Comparison of ENCODE assay signal across 8 cellular contexts in genomic region chr3:39124876-39125836, GRCh38. TPM values are rescaled to one million over a fixed set of nuclear protein-coding genes. Genes with fewer than 3 reads are reported as not detected.
DNase-seq lines count a peak whose midpoint lies in the region; ATAC-seq, FAIRE-seq and TF ChIP-seq lines count a peak whose summit lies in the region.

No MANE protein-coding gene starts in this region.

- peaks cover 12% of the 10 kb centered on the region for H3K27me3 Mint-ChIP-seq in activated T-helper 2 cell treated with anti-CD3 and anti-CD28 coated beads, Interferon-gamma antibody, Interleukin-2, Interleukin-4, amounts not matched to agents 10 μg/mL and 5 μg/mL and 100 μg/mL, durations not matched to agents 14 hours and 24 hours and 36 hours (ENCODE audit: low read depth)

- H3K9me3 ChIP-seq in hepatocyte (ENCODE audit: low read depth) (no peaks in the 10 kb centered on the region), stomach (no peaks in the 10 kb centered on the region)

- intact Hi-C loops in stomach (cut with DNase I; ENCODE audit: low total_unique reads), result loop anchor here (5.0 kb wide), 2 partner anchors 67 to 167 kb away; partner anchors contain the start of gene XIRP1
- intact Hi-C loops in activated T-helper 2 cell treated with anti-CD3 and anti-CD28 coated beads, Interferon-gamma antibody, Interleukin-2, Interleukin-4, amounts not matched to agents 10 μg/mL and 5 μg/mL and 100 μg/mL, durations not matched to agents 14 hours and 24 hours and 36 hours (cut with micrococcal nuclease), result no loop called here

- peak; percentile 46; the same call in 1 of the 2 replicates for TF ChIP-seq CTCF in WI38 (IDR thresholded peaks at IDR 0.05; ENCODE audit: low read depth, low read length)
- TF ChIP-seq CTCF in hepatocyte (IDR thresholded peaks at IDR 0.05; ENCODE audit: poor library complexity), result peak; percentile 49
- TF ChIP-seq CTCF in stomach (IDR thresholded peaks at IDR 0.05), result peak in 5 of 7 experiments; percentile 32 to 71 (median 43)

- H3K36me3 ChIP-seq in hepatocyte (replicated peaks; ENCODE audit: insufficient read depth, low read depth) (no peaks in the 10 kb centered on the region), stomach (peaks cover 0 to 22% (median 12%) of the 10 kb centered on the region in 4 donors)

- H3K9me3 Mint-ChIP-seq in activated T-helper 2 cell treated with anti-CD3 and anti-CD28 coated beads, Interferon-gamma antibody, Interleukin-2, Interleukin-4, amounts not matched to agents 10 μg/mL and 5 μg/mL and 100 μg/mL, durations not matched to agents 14 hours and 24 hours and 36 hours, result no peaks in the 10 kb centered on the region

- H3K36me3 Mint-ChIP-seq in activated T-helper 2 cell treated with anti-CD3 and anti-CD28 coated beads, Interferon-gamma antibody, Interleukin-2, Interleukin-4, amounts not matched to agents 10 μg/mL and 5 μg/mL and 100 μg/mL, durations not matched to agents 14 hours and 24 hours and 36 hours (ENCODE audit: low read depth), result no peaks in the 10 kb centered on the region

- H3K4me2 ChIP-seq in hepatocyte, result peak overlapping the region; percentile 1

- no peak overlapping the region for H3K4me3 Mint-ChIP-seq in activated T-helper 2 cell treated with anti-CD3 and anti-CD28 coated beads, Interferon-gamma antibody, Interleukin-2, Interleukin-4, amounts not matched to agents 10 μg/mL and 5 μg/mL and 100 μg/mL, durations not matched to agents 14 hours and 24 hours and 36 hours (ENCODE audit: low read depth)

- peaks cover 9% of the 10 kb centered on the region for H3K4me1 Mint-ChIP-seq in activated T-helper 2 cell treated with anti-CD3 and anti-CD28 coated beads, Interferon-gamma antibody, Interleukin-2, Interleukin-4, amounts not matched to agents 10 μg/mL and 5 μg/mL and 100 μg/mL, durations not matched to agents 14 hours and 24 hours and 36 hours (ENCODE audit: low read depth)

- peak; percentile 35 for DNase-seq in HCEC 1CT
- peak; percentile 67 for DNase-seq in hepatocyte (ENCODE audit: low spot score)
- DNase-seq in stomach, result peak; percentile 65
- DNase-seq in AML-193 (lab: John Stamatoyannopoulos, UW), result no peak
- no peak for DNase-seq in activated T-helper 2 cell treated with anti-CD3 and anti-CD28 coated beads, Interferon-gamma antibody, Interleukin-2, Interleukin-4, amounts not matched to agents 10 μg/mL and 5 μg/mL and 100 μg/mL, durations not matched to agents 14 hours and 24 hours and 36 hours (ENCODE audit: low spot score)
- no peak for DNase-seq in frontal cortex (ENCODE audit: low spot score in 2 of 2)

- WGBS in hepatocyte (ENCODE audit: low lambda C conversion rate, missing lambda C conversion rate), result 69% methylated on average over 5 of the region's 5 CpGs
- 51 to 65% (median 55%) methylated on average over 4 to 5 of the region's 5 CpGs for WGBS in stomach, 5 donors

- no peaks in the 10 kb centered on the region for H3K9me2 ChIP-seq in hepatocyte (replicated peaks; ENCODE audit: insufficient read depth)

- H4K20me1 ChIP-seq in hepatocyte (ENCODE audit: insufficient read depth, poor library complexity, severe bottlenecking), result no peaks in the 10 kb centered on the region

- H3K27ac Mint-ChIP-seq in activated T-helper 2 cell treated with anti-CD3 and anti-CD28 coated beads, Interferon-gamma antibody, Interleukin-2, Interleukin-4, amounts not matched to agents 10 μg/mL and 5 μg/mL and 100 μg/mL, durations not matched to agents 14 hours and 24 hours and 36 hours, result no peak overlapping the region

- H3K4me3 ChIP-seq in WI38 (ENCODE audit: low read depth, low read length) (no peak overlapping the region), hepatocyte (no peak overlapping the region), stomach (no peak overlapping the region)

- H3K79me2 ChIP-seq in hepatocyte, result no peaks in the 10 kb centered on the region

- no peak for FAIRE-seq in frontal cortex (lab: Jason Lieb, UNC)

- no peak for TF ChIP-seq EP300 in stomach (IDR thresholded peaks at IDR 0.05)

- no peak for TF ChIP-seq POLR2A in stomach (IDR thresholded peaks at IDR 0.05)

- H3K4me1 ChIP-seq in hepatocyte (ENCODE audit: insufficient read depth) (peaks cover 11% of the 10 kb centered on the region), stomach (peaks cover 16 to 24% (median 21%) of the 10 kb centered on the region in 4 donors)

- H3K27me3 ChIP-seq in hepatocyte (no peaks in the 10 kb centered on the region), stomach (no peaks in the 10 kb centered on the region)

- H2AFZ ChIP-seq in hepatocyte, result no peak overlapping the region

- no peak for ATAC-seq in GM21447 (IDR thresholded peaks at IDR 0.05; ENCODE audit: unreplicated experiment)

- peak overlapping the region; percentile 83 for H3K27ac ChIP-seq in hepatocyte
- peak overlapping the region; percentile 38 to 77 (median 54) for H3K27ac ChIP-seq in stomach

RNA-seq across cellular contexts. Expression of gene TTC21A, which starts 17.7 kb away (rescaled TPM):
- total RNA-seq in hepatocyte, result 1.2 and 3.7 TPM in 2 replicates
- polyA plus RNA-seq in hepatocyte, result 6.5 and 7.6 TPM in 2 replicates
- total RNA-seq in stomach, result 10 to 100 TPM in 1 of 5 donors, 1 to 10 TPM in 3, under 1 TPM in 1; 0.89 to 10.3 (median 2.9) TPM
- 10 to 100 TPM in 1 of 3 donors, 1 to 10 TPM in 2; 5.1 to 17.7 (median 7.5) TPM for polyA plus RNA-seq in stomach
- total RNA-seq in activated T-helper 2 cell treated with anti-CD3 and anti-CD28 coated beads, Interferon-gamma antibody, Interleukin-2, Interleukin-4, amounts not matched to agents 10 μg/mL and 5 μg/mL and 100 μg/mL, durations not matched to agents 14 hours and 24 hours and 36 hours, result 0.55 TPM in 2 replicates
- 3.7 TPM for total RNA-seq in frontal cortex

RNA-seq across cellular contexts. Expression of gene GORASP1, which starts 17.7 kb away (rescaled TPM):
- total RNA-seq in hepatocyte (38.0 and 48.6 TPM in 2 replicates), stomach (10 to 100 TPM in 4 of 5 donors, 1 to 10 TPM in 1; 9.3 to 68.7 (median 53.1) TPM), frontal cortex (20.4 TPM)
- polyA plus RNA-seq in hepatocyte (42.0 and 49.0 TPM in 2 replicates), stomach (10 to 100 TPM; 22.4 to 35.4 (median 29.1) TPM)
- 31.8 and 32.6 TPM in 2 replicates for total RNA-seq in activated T-helper 2 cell treated with anti-CD3 and anti-CD28 coated beads, Interferon-gamma antibody, Interleukin-2, Interleukin-4, amounts not matched to agents 10 μg/mL and 5 μg/mL and 100 μg/mL, durations not matched to agents 14 hours and 24 hours and 36 hours

RNA-seq across cellular contexts. Expression of gene CSRNP1, which starts 28.2 kb away (rescaled TPM):
- total RNA-seq in hepatocyte (71.6 and 78.7 TPM in 2 replicates), stomach (10 to 100 TPM; 20.4 to 62.3 (median 35.3) TPM), frontal cortex (2.4 TPM)
- polyA plus RNA-seq in hepatocyte (112 and 115 TPM in 2 replicates), stomach (10 to 100 TPM; 16.8 to 18.0 (median 17.8) TPM)
- 54.0 and 55.4 TPM in 2 replicates for total RNA-seq in activated T-helper 2 cell treated with anti-CD3 and anti-CD28 coated beads, Interferon-gamma antibody, Interleukin-2, Interleukin-4, amounts not matched to agents 10 μg/mL and 5 μg/mL and 100 μg/mL, durations not matched to agents 14 hours and 24 hours and 36 hours

Comparison
In these comparisons a context has a peak if more than half of its experiments do, and no peak if none do; other contexts are left out.
1. DNase-seq: peak in HCEC 1CT (single experiment), hepatocyte (single experiment) and stomach (single experiment); none in AML-193 (0 of 2), activated T-helper 2 cell treated with anti-CD3 and anti-CD28 coated beads, Interferon-gamma antibody, Interleukin-2, Interleukin-4, amounts not matched to agents 10 μg/mL and 5 μg/mL and 100 μg/mL, durations not matched to agents 14 hours and 24 hours and 36 hours (single experiment) and frontal cortex (0 of 2).
2. Peak in every context shown above with its lines, with median percentiles within 50 percentile points of each other: CTCF ChIP-seq.